ENCODE assay signal across 8 cellular contexts in the genomic region with DNA sequence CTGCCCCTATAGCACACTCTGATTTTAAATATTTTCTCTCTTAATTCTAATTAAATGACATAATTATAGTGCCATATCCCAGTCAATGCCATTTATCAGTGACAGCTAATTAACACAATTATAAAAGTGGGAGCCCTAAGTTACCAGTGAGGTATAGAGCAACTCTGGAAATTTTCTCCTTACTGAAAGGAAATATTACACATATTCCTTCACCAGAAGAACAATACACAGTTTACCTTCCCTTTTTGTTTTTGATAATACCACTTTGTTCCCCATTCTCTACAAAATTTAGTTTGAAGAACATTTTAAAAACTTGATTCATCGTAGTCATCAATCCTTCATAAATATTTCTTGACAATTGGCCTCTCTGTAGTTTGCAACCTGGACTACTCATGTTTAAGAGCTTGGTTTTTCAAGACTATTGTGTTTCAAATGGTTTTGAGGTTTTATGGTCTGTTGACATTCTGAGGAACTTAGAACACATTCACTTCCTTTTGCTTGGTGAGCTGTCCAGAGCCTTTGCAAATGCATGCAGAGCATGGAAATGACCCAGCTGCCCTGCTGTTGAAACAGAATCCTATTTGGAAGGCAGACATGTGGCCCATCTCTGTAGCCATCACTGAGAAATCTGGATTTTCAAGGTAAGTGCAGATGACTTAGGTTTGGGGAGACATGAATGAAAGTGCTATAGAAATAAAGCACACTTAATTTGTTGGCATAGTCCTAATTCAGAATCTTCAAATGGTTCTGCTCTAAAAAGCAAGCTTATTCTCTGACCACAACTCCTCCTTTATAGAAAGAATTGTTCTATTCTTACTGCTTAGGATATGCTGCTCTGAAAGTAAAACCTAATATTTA. TPM values are rescaled to one million over a fixed set of nuclear protein-coding genes. Genes with fewer than 3 reads are reported as not detected.
DNase-seq lines count a peak whose midpoint lies in the region; ATAC-seq and TF ChIP-seq lines count a peak whose summit lies in the region.
"Had no signal": no experiment of that assay in that cellular context is flagged by ENCODE, and none has a peak within 500 bp of the region (broad histone marks: within the 10 kb centered on the region; RNA-seq: fewer than 3 reads in every experiment).

GPR141 (plus strand) TSS at position 504 of the 858 bp plus-strand sequence. CDS start 56,628 bp downstream, outside the sequence.

- H3K36me3 ChIP-seq in lung (ENCODE audit: control insufficient read depth in 2 of 2, insufficient read depth in 2 of 2, low read length in 2 of 2) (peaks cover 0 to 1% of the 10 kb centered on the region in 2 donors), left ventricle myocardium inferior (no peaks in the 10 kb centered on the region)

- 15 to 42% methylated on average over 1 of the region's 1 CpG for WGBS in lung, 2 donors

- peak; percentile 11 to 48 for DNase-seq in NCI-H526 (lab: John Stamatoyannopoulos, UW)
- no peak for DNase-seq in lung (ENCODE audit: low spot score)
- DNase-seq in NCI-H2029 treated with DMSO at 0.1 percent for 48 hours (lab: John Stamatoyannopoulos, UW): no peak
- DNase-seq in left ventricle myocardium inferior: no peak
- DNase-seq in stimulated activated CD4-positive, alpha-beta T cell treated with anti-CD3 and anti-CD28 coated beads, Interleukin-2, amount 100 ng/mL, for 48 hours: no peak

- intact Hi-C loops in left ventricle myocardium inferior (cut with micrococcal nuclease): no loop called here

- ATAC-seq in GM19025 (IDR thresholded peaks at IDR 0.05; ENCODE audit: low read depth, unreplicated experiment) (peak; percentile 93), HG02840 (IDR thresholded peaks at IDR 0.05; ENCODE audit: low FRiP score, unreplicated experiment) (peak; percentile 88), lung (ENCODE audit: insufficient read depth, low FRiP score) (peak; percentile 47)

- H3K9me3 ChIP-seq in lung (ENCODE audit: control insufficient read depth in 2 of 2, insufficient read depth in 1 of 2, low read length in 1 of 2): no peaks in the 10 kb centered on the region
- no peaks in the 10 kb centered on the region for H3K9me3 ChIP-seq in left ventricle myocardium inferior (replicated peaks)

- no peak within 1 kb of the TSS for H3K4me3 ChIP-seq in lung
- H3K4me3 ChIP-seq in left ventricle myocardium inferior: no peak within 1 kb of the TSS

- H3K27ac ChIP-seq in lung (ENCODE audit: low read depth in 1 of 2, low read length in 1 of 2) (peak within 1 kb of the TSS in 1 of 2 donors; percentile 24), left ventricle myocardium inferior (replicated peaks) (no peak within 1 kb of the TSS)

- H3K4me1 ChIP-seq in lung (ENCODE audit: control insufficient read depth in 2 of 2, insufficient read depth in 2 of 2, low read length in 2 of 2) (no peaks in the 10 kb centered on the region), left ventricle myocardium inferior (no peaks in the 10 kb centered on the region)

- H3K27me3 ChIP-seq in lung (ENCODE audit: control insufficient read depth, insufficient read depth) (no peaks in the 10 kb centered on the region), left ventricle myocardium inferior (ENCODE audit: low read depth) (no peaks in the 10 kb centered on the region)

- TF ChIP-seq CTCF in lung (IDR thresholded peaks at IDR 0.05; ENCODE audit: control extremely low read depth, extremely low read depth): no peak
- no peak for TF ChIP-seq CTCF in left ventricle myocardium inferior (IDR thresholded peaks at IDR 0.05; ENCODE audit: borderline replicate concordance)

RNA-seq across cellular contexts. Expression of gene GPR141, which starts in this region (rescaled TPM):
- total RNA-seq in lung (1 to 10 TPM; 3.8 to 5.6 TPM), left ventricle myocardium inferior (0.33 TPM)
- 1 to 10 TPM in 1 of 2 donors, under 1 TPM in 1; 0.39 to 8.7 TPM for polyA plus RNA-seq in lung
- total RNA-seq: fibroblast of villous mesenchyme had no signal

Comparison
In these comparisons a context has a peak if more than half of its experiments do, and no peak if none do; other contexts are left out.
1. DNase-seq: peak in NCI-H526 (2 of 2); none in lung (single experiment), NCI-H2029 treated with DMSO at 0.1 percent for 48 hours (single experiment), left ventricle myocardium inferior (single experiment) and stimulated activated CD4-positive, alpha-beta T cell treated with anti-CD3 and anti-CD28 coated beads, Interleukin-2, amount 100 ng/mL, for 48 hours (0 of 2).
2. Peak in every context shown above with its lines, with median percentiles within 50 percentile points of each other: ATAC-seq.